In the genomic region with DNA sequence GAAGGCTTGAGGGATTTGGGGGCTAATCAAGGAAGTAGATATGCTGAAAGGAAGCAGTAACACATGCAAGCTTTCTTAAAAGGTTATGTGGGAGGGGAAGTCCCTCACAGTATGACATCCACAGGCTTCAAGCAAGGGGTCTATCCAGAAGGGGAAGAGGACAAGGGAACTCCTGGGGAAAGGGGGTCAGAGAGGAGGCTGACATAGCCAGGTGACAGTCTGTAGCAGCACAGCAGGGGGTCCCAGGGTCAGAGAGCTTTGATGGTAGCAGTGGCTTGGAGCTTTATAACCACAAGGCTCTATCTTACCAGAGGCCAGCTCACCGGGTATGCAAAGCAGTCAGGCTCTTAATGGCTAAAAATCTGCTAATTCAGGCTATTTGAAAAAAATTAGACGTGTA, we compare ENCODE assay signal across 20 cellular contexts.
DNase-seq lines count a peak whose midpoint lies in the region; ATAC-seq and TF ChIP-seq lines count a peak whose summit lies in the region.
"Had no signal": no experiment of that assay in that cellular context is flagged by ENCODE, and none has a peak within 500 bp of the region (broad histone marks: within the 10 kb centered on the region; RNA-seq: fewer than 3 reads in every experiment).

No MANE protein-coding gene starts in this region.

- H2AFZ ChIP-seq in GM23338 = no peak overlapping the region
- no peak overlapping the region for H2AFZ ChIP-seq in OCI-LY3 (ENCODE audit: low read depth, low read length)

- intact Hi-C loops in vagina (cut with DNase I) = no loop called here
- intact Hi-C loops in left colon (cut with DNase I, micrococcal nuclease) = no loop called here
- intact Hi-C loops in spleen (cut with DNase I; ENCODE audit: low total_unique reads) = no loop called here

- no peak overlapping the region for H3K4me3 ChIP-seq in GM23338
- H3K4me3 ChIP-seq in OCI-LY3 (ENCODE audit: low read length) = no peak overlapping the region
- H3K4me3 ChIP-seq in vagina = no peak overlapping the region
- H3K4me3 ChIP-seq in spleen = no peak overlapping the region
- H3K4me3 ChIP-seq: BLaER1 treated with 17β-estradiol and CSF1 and Interleukin-3, amounts not matched to agents 10 nM and 100 nM; SJSA1 had no signal

- H3K9me2 ChIP-seq in GM23338 (ENCODE audit: insufficient read depth) = no peaks in the 10 kb centered on the region; the same call in 1 of the 2 replicates

- DNase-seq in GM23338 (ENCODE audit: low spot score) = peak; percentile 49
- DNase-seq in iPS-NIHi11 (ENCODE audit: low spot score) = peak; percentile 27
- DNase-seq in vagina (ENCODE audit: extremely low spot score in 2 of 2) = peak; percentile 58 to 70
- DNase-seq in stimulated activated naive CD8-positive, alpha-beta T cell treated with anti-CD3 and anti-CD28 coated beads, Interleukin-15, Interleukin-2, amounts not matched to agents 100 U/mL and 50 U/mL, for 24 hours = no peak
- DNase-seq in left colon = no peak
- DNase-seq in spleen = no peak
- DNase-seq: AML-193; CD4-positive, alpha-beta T cell; Karpas-422; NCI-H1105 treated with DMSO at 0.1 percent for 48 hours; NCI-H146; NCI-H1930; NCI-H446; NCI-H524 treated with DMSO at 0.1 percent for 48 hours; NCI-H774; Right ventricle myocardium superior; RPMI8226 had no signal

- peak; percentile 75 for ATAC-seq in GM23338
- no peak for ATAC-seq in stimulated activated naive CD8-positive, alpha-beta T cell treated with anti-CD3 and anti-CD28 coated beads, Interleukin-15, Interleukin-2, amounts not matched to agents 100 U/mL and 50 U/mL, for 24 hours
- ATAC-seq in left colon = no peak

- H3K9me3 Mint-ChIP-seq in GM23338 = peaks cover 7% of the 10 kb centered on the region; the same call in 2 of the 3 replicates
- H3K9me3 Mint-ChIP-seq: CD4-positive, alpha-beta T cell had no signal

- H3K9me3 ChIP-seq in OCI-LY3 (ENCODE audit: insufficient read depth, low read length) (no peaks in the 10 kb centered on the region), vagina (no peaks in the 10 kb centered on the region), spleen (peaks cover 0 to 17% (median 7%) of the 10 kb centered on the region in 8 donors)
- H3K9me3 ChIP-seq: SJSA1 had no signal

- H3K36me3 Mint-ChIP-seq in GM23338 (ENCODE audit: low read depth) = no peaks in the 10 kb centered on the region; the same call in 2 of the 3 replicates

- peaks cover 9% of the 10 kb centered on the region; the same call in 1 of the 2 replicates for H3K4me1 ChIP-seq in GM23338 (ENCODE audit: insufficient read depth)
- H3K4me1 ChIP-seq in OCI-LY3 (ENCODE audit: low read length) = peaks cover 26% of the 10 kb centered on the region
- no peaks in the 10 kb centered on the region for H3K4me1 ChIP-seq in vagina
- no peaks in the 10 kb centered on the region for H3K4me1 ChIP-seq in spleen
- H3K4me1 ChIP-seq: SJSA1 had no signal

- peaks cover 2% of the 10 kb centered on the region for H3K27me3 Mint-ChIP-seq in GM23338 (ENCODE audit: insufficient read depth, low read depth, poor library complexity)

- no peak overlapping the region for H3K4me3 Mint-ChIP-seq in GM23338
- H3K4me3 Mint-ChIP-seq: CD4-positive, alpha-beta T cell had no signal

- H3K4me2 ChIP-seq in GM23338 (no peak overlapping the region), OCI-LY3 (ENCODE audit: low read length) (peak overlapping the region; percentile 0; the same call in 1 of the 2 replicates)

- H3F3A ChIP-seq in GM23338 (replicated peaks; ENCODE audit: low read depth) = no peaks in the 10 kb centered on the region

- no peak overlapping the region for H3K27ac Mint-ChIP-seq in GM23338
- H3K27ac Mint-ChIP-seq: CD4-positive, alpha-beta T cell had no signal

- H3K4me1 Mint-ChIP-seq in GM23338 = peaks cover 24% of the 10 kb centered on the region

- no peaks in the 10 kb centered on the region for H3K27me3 ChIP-seq in GM23338 (ENCODE audit: insufficient read depth)
- no peaks in the 10 kb centered on the region for H3K27me3 ChIP-seq in OCI-LY3 (ENCODE audit: low read depth, low read length)
- H3K27me3 ChIP-seq in vagina = no peaks in the 10 kb centered on the region
- no peaks in the 10 kb centered on the region for H3K27me3 ChIP-seq in spleen (replicated peaks in 1 of 7)
- H3K27me3 ChIP-seq: BLaER1 treated with 17β-estradiol and CSF1 and Interleukin-3, amounts not matched to agents 10 nM and 100 nM; SJSA1 had no signal

- no peaks in the 10 kb centered on the region for H3K79me2 ChIP-seq in GM23338 (replicated peaks; ENCODE audit: insufficient read depth)
- H3K79me2 ChIP-seq in OCI-LY3 (ENCODE audit: low read length) = no peaks in the 10 kb centered on the region

- no peaks in the 10 kb centered on the region; the same call in 1 of the 2 replicates for H3K36me3 ChIP-seq in GM23338 (ENCODE audit: insufficient read depth)
- H3K36me3 ChIP-seq in OCI-LY3 (replicated peaks; ENCODE audit: low read depth, low read length) = no peaks in the 10 kb centered on the region
- H3K36me3 ChIP-seq in vagina = no peaks in the 10 kb centered on the region
- H3K36me3 ChIP-seq in spleen = no peaks in the 10 kb centered on the region
- H3K36me3 ChIP-seq: BLaER1 treated with 17β-estradiol and CSF1 and Interleukin-3, amounts not matched to agents 10 nM and 100 nM; SJSA1 had no signal

- H4K20me1 ChIP-seq in GM23338 (replicated peaks; ENCODE audit: insufficient read depth) (no peaks in the 10 kb centered on the region), OCI-LY3 (ENCODE audit: insufficient read depth, low read length) (no peaks in the 10 kb centered on the region)
- H4K20me1 ChIP-seq: BLaER1 treated with 17β-estradiol and CSF1 and Interleukin-3, amounts not matched to agents 10 nM and 100 nM had no signal

- TF ChIP-seq POLR2A in vagina (IDR thresholded peaks at IDR 0.05) = no peak
- no peak for TF ChIP-seq POLR2A in spleen (IDR thresholded peaks at IDR 0.05)

- no peak overlapping the region for H3K9ac ChIP-seq in OCI-LY3 (ENCODE audit: low read length)
- H3K9ac ChIP-seq: BLaER1 treated with 17β-estradiol and CSF1 and Interleukin-3, amounts not matched to agents 10 nM and 100 nM had no signal

- no peak overlapping the region for H3K27ac ChIP-seq in GM23338 (ENCODE audit: low read depth)
- H3K27ac ChIP-seq in OCI-LY3 (ENCODE audit: low read length) = no peak overlapping the region
- H3K27ac ChIP-seq in vagina = no peak overlapping the region
- H3K27ac ChIP-seq in spleen = no peak overlapping the region
- H3K27ac ChIP-seq: BLaER1 treated with 17β-estradiol and CSF1 and Interleukin-3, amounts not matched to agents 10 nM and 100 nM; SJSA1 had no signal

- TF ChIP-seq CTCF in GM23338 (conservative IDR thresholded peaks at IDR 0.05; ENCODE audit: low read depth in 2 of 2) (no peak), OCI-LY3 (IDR thresholded peaks at IDR 0.05; ENCODE audit: low read depth, low read length) (no peak), vagina (IDR thresholded peaks at IDR 0.05) (no peak), spleen (IDR thresholded peaks at IDR 0.05 in 8 of 11, conservative IDR thresholded peaks at IDR 0.05 in 3 of 11) (no peak)

- WGBS in spleen, 5 donors = 69 to 88% (median 76%) methylated on average over 2 of the region's 2 CpGs

TF ChIP-seq in GM23338, 12 proteins besides CTCF, POLR2A, EP300 and RAD21 (continues in another document):
- TF ChIP-seq STAT1 (IDR thresholded peaks at IDR 0.05; ENCODE audit: unreplicated experiment) = no peak

Comparison
In these comparisons a context has a peak if more than half of its experiments do, and no peak if none do; other contexts are left out.
1. DNase-seq: peak in GM23338 (single experiment), iPS-NIHi11 (single experiment) and vagina (2 of 2); none in stimulated activated naive CD8-positive, alpha-beta T cell treated with anti-CD3 and anti-CD28 coated beads, Interleukin-15, Interleukin-2, amounts not matched to agents 100 U/mL and 50 U/mL, for 24 hours (single experiment), left colon (0 of 2) and spleen (single experiment).